1 cellular context compared by ENCODE assay signal in genomic region chr17:80152057-80152831, GRCh38.
A peak's percentile ranks its signal among the peaks of the same experiment; 100 is the strongest.
TF ChIP-seq lines count a peak whose summit lies in the region.

No MANE protein-coding gene starts in this region.

TF ChIP-seq in HepG2, 621 proteins besides CTCF, POLR2A, EP300 and RAD21:
- TF ChIP-seq MNT (IDR thresholded peaks at IDR 0.05) (no peak), ONECUT2 (CRISPR knock-in tag; IDR thresholded peaks at IDR 0.05) (no peak), ZBTB33 (CRISPR knock-in tag; IDR thresholded peaks at IDR 0.05) (peak; percentile 10; the same call in 1 of the 2 replicates), CREB1 (IDR thresholded peaks at IDR 0.05) (0 out of 2 replicates have a peak, but pooled peaks have one; percentile 6), CREB1 (CRISPR knock-in tag; IDR thresholded peaks at IDR 0.05) (no peak), PRPF4 (IDR thresholded peaks at IDR 0.05; ENCODE audit: low read depth, low read length, poor library complexity, severe bottlenecking) (no peak), ZNF354B (CRISPR knock-in tag; IDR thresholded peaks at IDR 0.05) (no peak), ZNF724P (CRISPR knock-in tag; IDR thresholded peaks at IDR 0.05; ENCODE audit: borderline replicate concordance) (no peak), ZNF792 (CRISPR knock-in tag; IDR thresholded peaks at IDR 0.05) (peak; percentile 65; the same call in 1 of the 2 replicates)
